Comparison of ENCODE assay signal across 35 cellular contexts in genomic region chr4:78703079-78703478, GRCh38.
"Had no signal": no experiment of that assay in that cellular context is flagged by ENCODE, and none has a peak within 500 bp of the region (broad histone marks: within the 10 kb centered on the region; RNA-seq: fewer than 3 reads in every experiment).

No MANE protein-coding gene starts in this region.

- H3K36me3 ChIP-seq: MG63 had no signal

- H3K4me3 ChIP-seq: MG63 had no signal

- H3K27me3 ChIP-seq: MG63 had no signal

- H3K9me3 ChIP-seq: MG63 had no signal

- DNase-seq: Karpas-422, MG63, MM.1S, MV-4-11, NCI-H1048, NCI-H1092, NCI-H1092 treated with DMSO at 0.1 percent for 48 hours, NCI-H1105, NCI-H1105 treated with DMSO at 0.1 percent for 48 hours, NCI-H1417, NCI-H1417 treated with DMSO at 0.1 percent for 48 hours, NCI-H1436, NCI-H1436 treated with DMSO at 0.1 percent for 48 hours, NCI-H146, NCI-H1694, NCI-H1694 treated with DMSO at 0.1 percent for 48 hours, NCI-H187, NCI-H187 treated with DMSO at 0.1 percent for 48 hours, NCI-H1930, NCI-H2029, NCI-H2029 treated with DMSO at 0.1 percent for 48 hours, NCI-H2081, NCI-H2081 treated with DMSO at 0.1 percent for 48 hours, NCI-H2107, NCI-H2171, NCI-H2171 treated with DMSO at 0.1 percent for 48 hours, NCI-H2227 treated with DMSO at 0.1 percent for 48 hours, NCI-H226, NCI-H345, NCI-H446, NCI-H446 treated with DMSO at 0.1 percent for 48 hours, NCI-H510A, NCI-H510A treated with DMSO at 0.1 percent for 48 hours, NCI-H524, NCI-H524 treated with DMSO at 0.1 percent for 48 hours had no signal
